ENCODE assay signal across 1 cellular context in the genomic region with DNA sequence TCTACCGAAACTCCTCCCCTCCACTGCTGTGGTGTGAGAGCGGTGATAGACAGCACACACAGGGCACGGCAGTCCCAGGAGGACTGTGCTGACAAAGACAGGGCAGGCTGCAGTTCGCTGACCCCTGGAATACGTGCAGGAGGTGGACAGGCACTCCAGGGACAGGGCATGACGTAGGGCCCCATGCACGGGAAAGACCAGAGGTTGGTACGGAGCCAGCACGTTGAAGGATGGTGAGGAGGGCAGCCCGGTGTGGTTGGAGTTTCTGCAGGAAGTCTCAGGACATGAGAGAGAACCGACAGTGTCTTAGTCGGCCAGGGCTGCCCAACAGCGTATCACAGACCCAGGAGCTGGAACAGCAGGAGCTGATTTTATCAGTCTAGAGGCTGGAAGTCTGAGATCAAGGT.
TF ChIP-seq lines count a peak whose summit lies in the region.

No MANE protein-coding gene starts in this region.

TF ChIP-seq in GM23338, 12 proteins besides CTCF, POLR2A, EP300 and RAD21 (continued from another document):
- TF ChIP-seq ZNF462 (CRISPR knock-in tag; IDR thresholded peaks at IDR 0.05), result no peak
- TF ChIP-seq, protein P1, sequence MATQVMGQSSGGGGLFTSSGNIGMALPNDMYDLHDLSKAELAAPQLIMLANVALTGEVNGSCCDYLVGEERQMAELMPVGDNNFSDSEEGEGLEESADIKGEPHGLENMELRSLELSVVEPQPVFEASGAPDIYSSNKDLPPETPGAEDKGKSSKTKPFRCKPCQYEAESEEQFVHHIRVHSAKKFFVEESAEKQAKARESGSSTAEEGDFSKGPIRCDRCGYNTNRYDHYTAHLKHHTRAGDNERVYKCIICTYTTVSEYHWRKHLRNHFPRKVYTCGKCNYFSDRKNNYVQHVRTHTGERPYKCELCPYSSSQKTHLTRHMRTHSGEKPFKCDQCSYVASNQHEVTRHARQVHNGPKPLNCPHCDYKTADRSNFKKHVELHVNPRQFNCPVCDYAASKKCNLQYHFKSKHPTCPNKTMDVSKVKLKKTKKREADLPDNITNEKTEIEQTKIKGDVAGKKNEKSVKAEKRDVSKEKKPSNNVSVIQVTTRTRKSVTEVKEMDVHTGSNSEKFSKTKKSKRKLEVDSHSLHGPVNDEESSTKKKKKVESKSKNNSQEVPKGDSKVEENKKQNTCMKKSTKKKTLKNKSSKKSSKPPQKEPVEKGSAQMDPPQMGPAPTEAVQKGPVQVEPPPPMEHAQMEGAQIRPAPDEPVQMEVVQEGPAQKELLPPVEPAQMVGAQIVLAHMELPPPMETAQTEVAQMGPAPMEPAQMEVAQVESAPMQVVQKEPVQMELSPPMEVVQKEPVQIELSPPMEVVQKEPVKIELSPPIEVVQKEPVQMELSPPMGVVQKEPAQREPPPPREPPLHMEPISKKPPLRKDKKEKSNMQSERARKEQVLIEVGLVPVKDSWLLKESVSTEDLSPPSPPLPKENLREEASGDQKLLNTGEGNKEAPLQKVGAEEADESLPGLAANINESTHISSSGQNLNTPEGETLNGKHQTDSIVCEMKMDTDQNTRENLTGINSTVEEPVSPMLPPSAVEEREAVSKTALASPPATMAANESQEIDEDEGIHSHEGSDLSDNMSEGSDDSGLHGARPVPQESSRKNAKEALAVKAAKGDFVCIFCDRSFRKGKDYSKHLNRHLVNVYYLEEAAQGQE (IDR thresholded peaks at IDR 0.05; ENCODE audit: unreplicated experiment), result no peak
- TF ChIP-seq STAT1 (IDR thresholded peaks at IDR 0.05; ENCODE audit: unreplicated experiment), result no peak
- no peak for TF ChIP-seq POLR2AphosphoS5 (IDR thresholded peaks at IDR 0.05; ENCODE audit: low read depth)
- TF ChIP-seq, protein P2, sequence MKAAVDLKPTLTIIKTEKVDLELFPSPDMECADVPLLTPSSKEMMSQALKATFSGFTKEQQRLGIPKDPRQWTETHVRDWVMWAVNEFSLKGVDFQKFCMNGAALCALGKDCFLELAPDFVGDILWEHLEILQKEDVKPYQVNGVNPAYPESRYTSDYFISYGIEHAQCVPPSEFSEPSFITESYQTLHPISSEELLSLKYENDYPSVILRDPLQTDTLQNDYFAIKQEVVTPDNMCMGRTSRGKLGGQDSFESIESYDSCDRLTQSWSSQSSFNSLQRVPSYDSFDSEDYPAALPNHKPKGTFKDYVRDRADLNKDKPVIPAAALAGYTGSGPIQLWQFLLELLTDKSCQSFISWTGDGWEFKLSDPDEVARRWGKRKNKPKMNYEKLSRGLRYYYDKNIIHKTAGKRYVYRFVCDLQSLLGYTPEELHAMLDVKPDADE (IDR thresholded peaks at IDR 0.05), result no peak
- TF ChIP-seq ZNF331 (CRISPR knock-in tag; IDR thresholded peaks at IDR 0.05; ENCODE audit: low read depth), result no peak
- no peak for TF ChIP-seq ZNF114 (CRISPR knock-in tag; IDR thresholded peaks at IDR 0.05)
- no peak for TF ChIP-seq EZH2 (IDR thresholded peaks at IDR 0.05; ENCODE audit: low read depth, unreplicated experiment)
- no peak for TF ChIP-seq NANOG (IDR thresholded peaks at IDR 0.05; ENCODE audit: borderline replicate concordance)
- no peak for TF ChIP-seq EZH2phosphoT487 (IDR thresholded peaks at IDR 0.05; ENCODE audit: unreplicated experiment)
TF ChIP-seq in GM23338: peak in this region for 0.
